ENCODE assay signal across 14 cellular contexts in the genomic region with DNA sequence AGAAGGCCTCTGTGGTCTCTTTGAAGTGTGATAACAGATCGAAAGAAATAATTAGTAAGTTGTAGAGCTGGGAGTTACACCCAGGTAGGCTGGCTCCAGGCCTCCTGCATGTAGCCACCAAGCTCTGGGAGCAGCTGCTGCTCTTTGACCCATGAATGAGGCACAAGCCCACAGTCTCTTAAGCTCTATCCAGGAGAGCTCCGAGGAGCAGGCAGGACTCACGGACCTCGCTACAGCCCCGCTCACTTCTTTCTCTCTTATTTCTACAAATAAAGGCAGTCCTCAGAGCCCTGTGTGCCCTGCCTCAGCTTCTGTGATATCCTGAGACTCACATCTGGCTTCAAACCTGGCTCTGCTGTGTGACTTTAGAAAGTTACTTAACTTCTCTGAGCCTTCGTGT.
DNase-seq lines count a peak whose midpoint lies in the region; TF ChIP-seq lines count a peak whose summit lies in the region.
"Had no signal": no experiment of that assay in that cellular context is flagged by ENCODE, and none has a peak within 500 bp of the region (broad histone marks: within the 10 kb centered on the region; RNA-seq: fewer than 3 reads in every experiment).

No MANE protein-coding gene starts in this region.

- TF ChIP-seq EP300 in suprapubic skin (IDR thresholded peaks at IDR 0.05): no peak

- no peak overlapping the region for H3K4me2 ChIP-seq in H9 (ENCODE audit: insufficient read depth, insufficient read length, low read length)
- H3K4me2 ChIP-seq: BLaER1 treated with 17β-estradiol and CSF1 and Interleukin-3, amounts not matched to agents 10 nM and 100 nM; GM23338 had no signal

- H2AK5ac ChIP-seq in H9 (ENCODE audit: insufficient read length, low read length): no peak overlapping the region

- no peaks in the 10 kb centered on the region; the same call in 1 of the 2 replicates for H3K27me3 Mint-ChIP-seq in H9 (ENCODE audit: low read depth)
- H3K27me3 Mint-ChIP-seq: B cell had no signal

- DNase-seq in H9 (peak; percentile 13), islet precursor cell (peak; percentile 15), posterior vena cava (ENCODE audit: low spot score) (peak; percentile 52), suprapubic skin (ENCODE audit: low spot score in 2 of 2) (peak; percentile 17 to 37), SW 1271 (lab: John Stamatoyannopoulos, UW) (no peak), putamen (ENCODE audit: low spot score) (no peak)
- no peak for DNase-seq in stimulated activated CD8-positive, alpha-beta memory T cell treated with anti-CD3 and anti-CD28 coated beads, Interleukin-4, amount 100 ng/mL, for 48 hours
- DNase-seq: Calu3; CD8-positive, alpha-beta T cell; DMS79 treated with DMSO at 0.1 percent for 48 hours; GF-D8 had no signal

- no peaks in the 10 kb centered on the region for H3K4me1 Mint-ChIP-seq in H9
- H3K4me1 Mint-ChIP-seq: B cell, GM23338 had no signal

- H3K27ac ChIP-seq in H9 (ENCODE audit: insufficient read length, low read depth, low read length) (no peak overlapping the region), suprapubic skin (no peak overlapping the region)
- H3K27ac ChIP-seq: BLaER1 treated with 17β-estradiol and CSF1 and Interleukin-3, amounts not matched to agents 10 nM and 100 nM had no signal

- H3K14ac ChIP-seq in H9 (ENCODE audit: insufficient read depth, low read length): no peak overlapping the region

- TF ChIP-seq POLR2A in suprapubic skin (IDR thresholded peaks at IDR 0.05): no peak

- no peak overlapping the region for H3K9ac ChIP-seq in H9 (ENCODE audit: extremely low read depth, insufficient read length, low read length)
- H3K9ac ChIP-seq: BLaER1 treated with 17β-estradiol and CSF1 and Interleukin-3, amounts not matched to agents 10 nM and 100 nM had no signal

- no peak overlapping the region for H3K4me3 ChIP-seq in suprapubic skin
- H3K4me3 ChIP-seq: BLaER1 treated with 17β-estradiol and CSF1 and Interleukin-3, amounts not matched to agents 10 nM and 100 nM; GM23338 had no signal

- H3K27me3 ChIP-seq in H9 (ENCODE audit: insufficient read depth, low read length): no peaks in the 10 kb centered on the region
- H3K27me3 ChIP-seq in suprapubic skin: no peaks in the 10 kb centered on the region
- H3K27me3 ChIP-seq: BLaER1 treated with 17β-estradiol and CSF1 and Interleukin-3, amounts not matched to agents 10 nM and 100 nM had no signal

- H3K27ac Mint-ChIP-seq in H9: no peak overlapping the region
- H3K27ac Mint-ChIP-seq: B cell; CD8-positive, alpha-beta T cell; GM23338 had no signal

- no peak overlapping the region for H3K56ac ChIP-seq in H9 (ENCODE audit: insufficient read length, low read depth, low read length)

- no peaks in the 10 kb centered on the region for H3K79me2 ChIP-seq in H9 (ENCODE audit: insufficient read depth, low read length)

- H2BK15ac ChIP-seq in H9 (ENCODE audit: low read depth, low read length): no peak overlapping the region

- no peaks in the 10 kb centered on the region for H4K20me1 ChIP-seq in H9 (ENCODE audit: control insufficient read depth, insufficient read depth, insufficient read length)

- H3K36me3 ChIP-seq in suprapubic skin: peaks cover 49% of the 10 kb centered on the region

- no peak overlapping the region for H3T11ph ChIP-seq in H9 (ENCODE audit: low read length)

- H3K4ac ChIP-seq in H9 (ENCODE audit: low read depth, low read length): no peak overlapping the region

- H3K79me1 ChIP-seq in H9 (ENCODE audit: insufficient read depth, low read depth, low read length, poor library complexity, severe bottlenecking): no peaks in the 10 kb centered on the region

- no peaks in the 10 kb centered on the region for H3K9me3 ChIP-seq in H9 (ENCODE audit: control insufficient read depth, low read depth, low read length)
- no peaks in the 10 kb centered on the region for H3K9me3 ChIP-seq in suprapubic skin

- no peaks in the 10 kb centered on the region for H3K9me3 Mint-ChIP-seq in H9
- H3K9me3 Mint-ChIP-seq: GM23338 had no signal

- H2BK20ac ChIP-seq in H9 (ENCODE audit: low read depth, low read length, poor library complexity, severe bottlenecking): no peak overlapping the region

- intact Hi-C loops in posterior vena cava (cut with DNase I): no loop called here

- no peak overlapping the region for H3K18ac ChIP-seq in H9 (ENCODE audit: insufficient read length, low read depth, low read length)

- H2BK120ac ChIP-seq in H9 (ENCODE audit: low read depth, low read length, poor library complexity, severe bottlenecking): no peak overlapping the region

- TF ChIP-seq CTCF in H9 (conservative IDR thresholded peaks at IDR 0.05): no peak
- TF ChIP-seq CTCF in suprapubic skin (IDR thresholded peaks at IDR 0.05): no peak

- no peak overlapping the region for H2AFZ ChIP-seq in H9 (ENCODE audit: low read length)
- H2AFZ ChIP-seq: GM23338 had no signal

- H3K23ac ChIP-seq in H9 (ENCODE audit: insufficient read length, low read depth, low read length): no peak overlapping the region

- WGBS in H9 (ENCODE audit: extremely low coverage, insufficient read length, low lambda C conversion rate): no CpG with 5 or more reads among the region's 6 CpGs
- 99% methylated on average over 6 of the region's 6 CpGs for WGBS in suprapubic skin

- H3K36me3 Mint-ChIP-seq in H9 (ENCODE audit: insufficient read depth in 1 of 3, low read depth in 3 of 3): peaks cover 16 to 27% (median 19%) of the 10 kb centered on the region in 3 experiments; a peak in 6 of 7 replicates
- H3K36me3 Mint-ChIP-seq: CD8-positive, alpha-beta T cell had no signal

- no peak overlapping the region for H2BK5ac ChIP-seq in H9 (ENCODE audit: insufficient read length, low read length)

- no peak overlapping the region for H3K4me3 Mint-ChIP-seq in H9
- H3K4me3 Mint-ChIP-seq: B cell; CD8-positive, alpha-beta T cell; GM23338 had no signal

- H2BK12ac ChIP-seq in H9 (ENCODE audit: insufficient read length, low read depth, low read length): no peak overlapping the region

- H4K91ac ChIP-seq in H9 (ENCODE audit: insufficient read length, low read depth, low read length): no peak overlapping the region

- H4K5ac ChIP-seq in H9 (ENCODE audit: insufficient read length, low read depth, low read length): no peak overlapping the region

- no peaks in the 10 kb centered on the region for H3K23me2 ChIP-seq in H9 (ENCODE audit: insufficient read length, low read depth, low read length, poor library complexity, severe bottlenecking)

- no peak overlapping the region for H4K8ac ChIP-seq in H9 (replicated peaks; ENCODE audit: insufficient read length, low read depth, low read length)

- H3K4me1 ChIP-seq in H9 (ENCODE audit: insufficient read depth, low read length): no peaks in the 10 kb centered on the region
- H3K4me1 ChIP-seq in suprapubic skin: no peaks in the 10 kb centered on the region
- H3K4me1 ChIP-seq: BLaER1 treated with 17β-estradiol and CSF1 and Interleukin-3, amounts not matched to agents 10 nM and 100 nM had no signal

Comparison
In these comparisons a context has a peak if more than half of its experiments do, and no peak if none do; other contexts are left out.
1. DNase-seq: peak in H9 (single experiment), islet precursor cell (single experiment), posterior vena cava (single experiment) and suprapubic skin (2 of 2); none in SW 1271 (0 of 2), putamen (single experiment) and stimulated activated CD8-positive, alpha-beta memory T cell treated with anti-CD3 and anti-CD28 coated beads, Interleukin-4, amount 100 ng/mL, for 48 hours (single experiment).